1 cellular context compared by ENCODE assay signal in genomic region chr5:14428302-14429081, GRCh38.
TF ChIP-seq lines count a peak whose summit lies in the region.

No MANE protein-coding gene starts in this region.

TF ChIP-seq in IMR-90, 13 proteins besides CTCF, POLR2A, EP300 and RAD21 (continued from another document):
- TF ChIP-seq, protein P1, sequence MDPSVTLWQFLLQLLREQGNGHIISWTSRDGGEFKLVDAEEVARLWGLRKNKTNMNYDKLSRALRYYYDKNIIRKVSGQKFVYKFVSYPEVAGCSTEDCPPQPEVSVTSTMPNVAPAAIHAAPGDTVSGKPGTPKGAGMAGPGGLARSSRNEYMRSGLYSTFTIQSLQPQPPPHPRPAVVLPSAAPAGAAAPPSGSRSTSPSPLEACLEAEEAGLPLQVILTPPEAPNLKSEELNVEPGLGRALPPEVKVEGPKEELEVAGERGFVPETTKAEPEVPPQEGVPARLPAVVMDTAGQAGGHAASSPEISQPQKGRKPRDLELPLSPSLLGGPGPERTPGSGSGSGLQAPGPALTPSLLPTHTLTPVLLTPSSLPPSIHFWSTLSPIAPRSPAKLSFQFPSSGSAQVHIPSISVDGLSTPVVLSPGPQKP (IDR thresholded peaks at IDR 0.05; ENCODE audit: borderline replicate concordance, low read depth, low read length) = no peak
- TF ChIP-seq MAFK (IDR thresholded peaks at IDR 0.05; ENCODE audit: low read depth, low read length) (no peak), RFX5 (IDR thresholded peaks at IDR 0.05; ENCODE audit: low read depth, low read length) (no peak)
